13 cellular contexts compared by ENCODE assay signal in the genomic region with DNA sequence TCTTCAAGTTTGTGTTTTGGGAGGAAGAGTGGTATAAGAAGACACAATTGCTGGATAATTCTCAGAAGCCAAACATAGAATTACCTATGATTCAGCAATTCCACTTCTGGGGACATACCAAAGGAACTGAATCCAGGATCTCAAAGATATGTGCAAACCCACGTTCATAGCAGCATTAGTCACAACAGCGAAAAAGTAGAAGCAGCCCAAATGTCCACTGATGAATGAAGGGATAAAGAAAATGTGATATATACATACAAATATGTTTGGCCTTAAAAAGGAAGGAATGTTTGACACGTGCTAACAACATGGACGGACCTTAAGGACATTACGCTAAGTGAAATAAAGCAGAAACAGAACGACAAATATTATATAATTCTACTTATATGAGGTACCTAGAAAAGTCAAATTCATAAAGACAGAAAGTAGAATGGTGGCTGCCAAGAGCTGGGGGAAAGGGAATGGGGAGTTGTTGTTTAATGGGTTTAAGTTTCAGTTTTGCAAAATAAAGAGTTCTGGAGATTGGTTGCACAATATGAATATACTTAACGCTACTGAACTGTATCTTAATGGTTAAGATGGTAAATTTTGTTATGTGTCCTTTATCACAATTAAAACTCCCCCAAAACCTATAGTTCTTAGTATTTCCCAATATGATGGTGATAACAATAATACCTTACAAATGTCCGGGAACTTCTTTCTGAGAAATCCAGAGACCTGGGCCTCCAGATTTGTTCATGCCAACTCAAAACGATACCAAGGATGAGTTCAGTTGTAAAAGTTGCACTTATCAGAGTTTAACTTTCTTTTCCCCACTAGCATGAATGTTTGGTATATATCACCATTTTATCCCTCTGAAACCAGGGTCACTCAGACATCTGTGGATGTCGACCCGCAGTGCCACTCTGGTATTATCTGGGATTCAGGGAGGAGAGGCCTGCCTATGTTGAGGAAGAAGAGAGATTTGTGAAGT. TPM values are rescaled to one million over a fixed set of nuclear protein-coding genes. Genes with fewer than 3 reads are reported as not detected.
DNase-seq lines count a peak whose midpoint lies in the region; ATAC-seq and TF ChIP-seq lines count a peak whose summit lies in the region.
"Had no signal": no experiment of that assay in that cellular context is flagged by ENCODE, and none has a peak within 500 bp of the region (broad histone marks: within the 10 kb centered on the region; RNA-seq: fewer than 3 reads in every experiment).

No MANE protein-coding gene starts in this region.

- H3K27ac ChIP-seq in SK-N-SH (ENCODE audit: low read depth in 2 of 2, low read length in 1 of 2) (peak overlapping the region; percentile 79 to 88; a peak in 3 of 4 replicates), left lung (peak overlapping the region in 1 of 2 donors; percentile 46)
- H3K27ac ChIP-seq: RWPE1 had no signal

- peak overlapping the region; percentile 28; the same call in 1 of the 2 replicates for H3K9ac ChIP-seq in SK-N-SH

- peak overlapping the region; percentile 72 for H3K4me2 ChIP-seq in SK-N-SH

- peak overlapping the region; percentile 98 for H3K27ac Mint-ChIP-seq in activated CD4-positive, alpha-beta T cell treated with anti-CD3 and anti-CD28 coated beads for 36 hours
- H3K27ac Mint-ChIP-seq in stimulated activated naive B cell treated with anti-CD40 and anti-IgM and Interleukin-4, amounts not matched to agents 10 μg/mL and 1 μg/mL and 100 μg/mL, for 72 hours, result peak overlapping the region; percentile 87

- intact Hi-C loops in activated CD4-positive, alpha-beta T cell treated with anti-CD3 and anti-CD28 coated beads for 36 hours (cut with DNase I, micrococcal nuclease), result loop anchor here (1.0 to 10.0 kb wide), 7 partner anchors 14 to 536 kb away; partner anchors contain the start of gene ATF2 (in 1 of the 2)
- intact Hi-C loops in left cardiac atrium (cut with DNase I) (no loop called here), left lung (cut with DNase I) (no loop called here)

- H3K4me3 ChIP-seq in SK-N-SH (ENCODE audit: low read depth in 2 of 2, low read length in 1 of 2) (no peak overlapping the region), left lung (peak overlapping the region in 1 of 2 donors; percentile 36)

- H3K36me3 ChIP-seq in SK-N-SH (replicated peaks in 1 of 2; ENCODE audit: control insufficient read depth in 1 of 2, insufficient read depth in 2 of 2, low read length in 1 of 2) (peaks cover 7 to 9% of the 10 kb centered on the region in 2 experiments), left lung (peaks cover 0 to 15% of the 10 kb centered on the region in 2 donors)

- peaks cover 56% of the 10 kb centered on the region for H3K36me3 Mint-ChIP-seq in activated CD4-positive, alpha-beta T cell treated with anti-CD3 and anti-CD28 coated beads for 36 hours (ENCODE audit: low read depth)
- peaks cover 56 to 64% of the 10 kb centered on the region in 2 donors for H3K36me3 Mint-ChIP-seq in stimulated activated naive B cell treated with anti-CD40 and anti-IgM and Interleukin-4, amounts not matched to agents 10 μg/mL and 1 μg/mL and 100 μg/mL, for 72 hours

- H3K27me3 Mint-ChIP-seq in activated CD4-positive, alpha-beta T cell treated with anti-CD3 and anti-CD28 coated beads for 36 hours, result no peaks in the 10 kb centered on the region
- no peaks in the 10 kb centered on the region for H3K27me3 Mint-ChIP-seq in stimulated activated naive B cell treated with anti-CD40 and anti-IgM and Interleukin-4, amounts not matched to agents 10 μg/mL and 1 μg/mL and 100 μg/mL, for 72 hours

- H3K9me2 ChIP-seq in SK-N-SH, result no peaks in the 10 kb centered on the region

- no peak for TF ChIP-seq RAD21 in SK-N-SH (IDR thresholded peaks at IDR 0.05; ENCODE audit: low read length)

- peaks cover 29% of the 10 kb centered on the region for H3F3A ChIP-seq in SK-N-SH (replicated peaks; ENCODE audit: insufficient read depth)

- POLR2A ChIA-PET in activated CD4-positive, alpha-beta T cell treated with anti-CD3 and anti-CD28 coated beads for 36 hours (lab: Charles Lee), result interaction anchor here (0.9 kb wide), 1 partner anchor 22 kb away, joined by 5 read pairs; no protein-coding TSS in a partner anchor
- POLR2A ChIA-PET in SK-N-SH (lab: Yijun Ruan, JAX), result no interaction called here

- H3K4me1 ChIP-seq in SK-N-SH (ENCODE audit: control insufficient read depth in 1 of 2, insufficient read depth in 2 of 2, low read depth in 1 of 2, low read length in 1 of 2) (peaks cover 18 to 25% of the 10 kb centered on the region in 2 experiments), left lung (peaks cover 9 to 60% of the 10 kb centered on the region in 2 donors)

- H2AFZ ChIP-seq in SK-N-SH (ENCODE audit: low read depth), result no peak overlapping the region

- H3K27me3 ChIP-seq in SK-N-SH (ENCODE audit: insufficient read depth) (no peaks in the 10 kb centered on the region), left lung (no peaks in the 10 kb centered on the region)

- 60% methylated on average over 11 of the region's 11 CpGs for WGBS in SK-N-SH (ENCODE audit: low lambda C conversion rate)

- TF ChIP-seq CTCF in SK-N-SH (IDR thresholded peaks at IDR 0.05) (no peak), left lung (IDR thresholded peaks at IDR 0.05) (no peak)

- DNase-seq in activated CD4-positive, alpha-beta T cell treated with anti-CD3 and anti-CD28 coated beads for 36 hours, result no peak
- DNase-seq in activated CD4-positive, alpha-beta T cell treated with anti-CD3 and anti-CD28 coated beads for 48 hours, result no peak
- DNase-seq in SK-N-SH, result no peak
- peak; percentile 76 for DNase-seq in fibroblast of gingiva (ENCODE audit: low read depth)
- no peak for DNase-seq in stimulated activated naive B cell treated with anti-CD40 and anti-IgM and Interleukin-4, amounts not matched to agents 10 μg/mL and 1 μg/mL and 100 μg/mL, for 72 hours
- no peak for DNase-seq in left cardiac atrium
- no peak for DNase-seq in left lung
- DNase-seq: 8988T, MV-4-11 had no signal

- H3K79me2 ChIP-seq in SK-N-SH (ENCODE audit: insufficient read depth), result peaks cover 76% of the 10 kb centered on the region

- CTCF ChIA-PET in activated CD4-positive, alpha-beta T cell treated with anti-CD3 and anti-CD28 coated beads for 36 hours (lab: Charles Lee), result no interaction called here
- CTCF ChIA-PET in SK-N-SH (lab: Yijun Ruan, JAX), result no interaction called here

- ATAC-seq in activated CD4-positive, alpha-beta T cell treated with anti-CD3 and anti-CD28 coated beads for 36 hours, result peak; percentile 7
- no peak for ATAC-seq in stimulated activated naive B cell treated with anti-CD40 and anti-IgM and Interleukin-4, amounts not matched to agents 10 μg/mL and 1 μg/mL and 100 μg/mL, for 72 hours (replicated peaks)
- ATAC-seq in left cardiac atrium (no peak), HG02759 (IDR thresholded peaks at IDR 0.05; ENCODE audit: unreplicated experiment) (no peak), left lung (no peak)
- ATAC-seq: esophagus mucosa had no signal

- H4K20me1 ChIP-seq in SK-N-SH (ENCODE audit: insufficient read depth), result no peaks in the 10 kb centered on the region

- peaks cover 71% of the 10 kb centered on the region for H3K4me1 Mint-ChIP-seq in activated CD4-positive, alpha-beta T cell treated with anti-CD3 and anti-CD28 coated beads for 36 hours
- H3K4me1 Mint-ChIP-seq in stimulated activated naive B cell treated with anti-CD40 and anti-IgM and Interleukin-4, amounts not matched to agents 10 μg/mL and 1 μg/mL and 100 μg/mL, for 72 hours, result peaks cover 53 to 81% of the 10 kb centered on the region in 2 donors

- no peaks in the 10 kb centered on the region for H3K9me3 Mint-ChIP-seq in activated CD4-positive, alpha-beta T cell treated with anti-CD3 and anti-CD28 coated beads for 36 hours (ENCODE audit: low read depth)
- H3K9me3 Mint-ChIP-seq in stimulated activated naive B cell treated with anti-CD40 and anti-IgM and Interleukin-4, amounts not matched to agents 10 μg/mL and 1 μg/mL and 100 μg/mL, for 72 hours, result peaks cover 0 to 2% of the 10 kb centered on the region in 2 donors
- H3K9me3 Mint-ChIP-seq: neural crest cell had no signal

- H3K9me3 ChIP-seq in SK-N-SH, result no peaks in the 10 kb centered on the region
- no peaks in the 10 kb centered on the region for H3K9me3 ChIP-seq in left lung

- peak overlapping the region; percentile 92 for H3K4me3 Mint-ChIP-seq in activated CD4-positive, alpha-beta T cell treated with anti-CD3 and anti-CD28 coated beads for 36 hours
- H3K4me3 Mint-ChIP-seq in stimulated activated naive B cell treated with anti-CD40 and anti-IgM and Interleukin-4, amounts not matched to agents 10 μg/mL and 1 μg/mL and 100 μg/mL, for 72 hours, result peak overlapping the region; percentile 89 to 91
- H3K4me3 Mint-ChIP-seq: neural crest cell had no signal

- TF ChIP-seq EP300 in SK-N-SH (IDR thresholded peaks at IDR 0.05; ENCODE audit: borderline replicate concordance in 1 of 2, low read depth in 1 of 2, low read length in 1 of 2), result peak; percentile 5 to 82; a peak in 2 of 4 replicates

TF ChIP-seq in SK-N-SH, 30 proteins besides CTCF, POLR2A, EP300 and RAD21 (continues in another document):
- TF ChIP-seq YY1 (IDR thresholded peaks at IDR 0.05; ENCODE audit: low read depth) (no peak), RFX5 (IDR thresholded peaks at IDR 0.05; ENCODE audit: low read length) (no peak), JUND (IDR thresholded peaks at IDR 0.05) (peak; percentile 86), TEAD4 (IDR thresholded peaks at IDR 0.05; ENCODE audit: borderline replicate concordance, insufficient read depth) (peak; percentile 62; the same call in 1 of the 2 replicates), FOSL2 (IDR thresholded peaks at IDR 0.05; ENCODE audit: borderline replicate concordance, low read depth) (peak; percentile 89), IRF3 (IDR thresholded peaks at IDR 0.05; ENCODE audit: low read depth, low read length) (no peak), GABPA (IDR thresholded peaks at IDR 0.05; ENCODE audit: low read depth) (no peak), SMC3 (IDR thresholded peaks at IDR 0.05; ENCODE audit: low read depth, low read length) (no peak), TAF1 (IDR thresholded peaks at IDR 0.05; ENCODE audit: borderline replicate concordance, low read depth, low read length) (no peak)

RNA-seq across cellular contexts. Expression of gene WIPF1, which starts 33.7 kb away (rescaled TPM):
- 100 to 1,000 TPM; 161 to 188 TPM for total RNA-seq in activated CD4-positive, alpha-beta T cell treated with anti-CD3 and anti-CD28 coated beads for 36 hours
- 48.2 and 56.7 TPM in 2 replicates for polyA plus RNA-seq in SK-N-SH (2012; rRNA removed)
- polyA plus RNA-seq in SK-N-SH (2012; cell fraction: cytosol; rRNA removed), result 40.5 and 46.7 TPM in 2 replicates
- 36.3 and 57.4 TPM in 2 replicates for polyA plus RNA-seq in SK-N-SH (2012; cell fraction: nucleus; rRNA removed)
- total RNA-seq in left cardiac atrium (10 to 100 TPM; 25.1 to 29.9 TPM), left lung (100 to 1,000 TPM in 1 of 2 donors, 10 to 100 TPM in 1; 47.5 to 117 TPM)

Comparison
In these comparisons a context has a peak if more than half of its experiments do, and no peak if none do; other contexts are left out.
1. intact Hi-C loops: an anchor here in activated CD4-positive, alpha-beta T cell treated with anti-CD3 and anti-CD28 coated beads for 36 hours (1.0 to 10.0 kb wide); none called in left cardiac atrium and left lung.